In the genomic region with DNA sequence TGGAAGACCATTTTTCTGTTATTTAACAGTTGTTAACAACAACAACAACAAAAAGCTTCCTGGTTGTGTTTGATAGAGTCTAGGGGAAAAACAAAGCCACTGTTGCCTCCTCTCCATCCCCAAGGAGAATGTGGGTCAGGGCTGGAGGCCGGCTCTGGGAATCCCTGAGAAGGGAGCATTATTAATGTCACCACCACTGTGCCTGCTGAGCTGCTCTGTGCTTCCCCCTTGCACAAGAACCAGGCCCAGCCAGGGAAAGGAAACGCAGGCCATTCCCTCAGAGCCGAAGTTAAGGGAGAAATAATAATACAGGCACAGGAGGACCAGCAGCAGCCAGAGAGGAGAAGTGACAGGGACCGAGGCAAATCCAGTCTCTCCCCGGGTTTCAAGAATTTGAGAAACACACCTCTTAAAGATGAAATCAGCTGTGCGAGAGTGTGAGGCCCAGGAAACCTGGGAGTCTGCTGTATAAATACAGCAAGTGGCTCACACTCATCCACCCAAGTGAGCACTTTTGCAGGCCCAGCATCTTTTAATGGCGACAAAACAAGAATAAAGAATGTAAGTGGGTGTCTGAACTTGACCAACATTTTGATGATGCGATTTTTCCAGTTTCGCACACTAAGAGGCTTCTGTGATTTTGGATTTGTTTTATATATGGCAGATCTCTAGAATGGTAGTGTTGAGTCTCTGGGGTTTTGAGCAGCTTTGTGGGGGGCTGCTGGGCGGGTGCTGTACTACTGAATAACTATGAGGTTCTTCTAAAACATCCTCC, we compare ENCODE assay signal across 17 cellular contexts.
A peak's percentile ranks its signal among the peaks of the same experiment; 100 is the strongest.
DNase-seq lines count a peak whose midpoint lies in the region; ATAC-seq, FAIRE-seq and TF ChIP-seq lines count a peak whose summit lies in the region.
"Had no signal": no experiment of that assay in that cellular context is flagged by ENCODE, and none has a peak within 500 bp of the region (broad histone marks: within the 10 kb centered on the region; RNA-seq: fewer than 3 reads in every experiment).

No MANE protein-coding gene starts in this region.

- H3K79me2 ChIP-seq in astrocyte (ENCODE audit: insufficient read depth, low read length) = peaks cover 85% of the 10 kb centered on the region
- peaks cover 23% of the 10 kb centered on the region for H3K79me2 ChIP-seq in parathyroid adenoma

- DNase-seq in G401 (ENCODE audit: low spot score) (peak; percentile 75), astrocyte (ENCODE audit: low read depth) (no peak), foreskin keratinocyte (no peak), NCI-H82 treated with DMSO at 0.1 percent for 48 hours (lab: John Stamatoyannopoulos, UW; ENCODE audit: unreplicated experiment) (no peak), GM03348 (ENCODE audit: low spot score) (no peak)
- no peak for DNase-seq in effector memory CD4-positive, alpha-beta T cell
- DNase-seq: activated CD8-positive, alpha-beta T cell treated with anti-CD3 and anti-CD28 coated beads, Interleukin-2, amount 10 ng/mL, durations not matched to agents 7 days and 5 days; activated effector memory CD4-positive, alpha-beta T cell treated with anti-CD3 and anti-CD28 coated beads, Interleukin-2, amount 50 U/mL, for 16 hours; CD4-positive, CD25-positive, alpha-beta regulatory T cell; NCI-H2029; NK-92 treated with Interleukin-12 subunit alpha and Interleukin-12 subunit beta, amount 100 ng/mL, for 24 hours; SJCRH30; stimulated activated naive CD4-positive, alpha-beta T cell treated with Interleukin-2 at 50 U/mL for 16 hours had no signal

- no peaks in the 10 kb centered on the region for H3K9me3 ChIP-seq in astrocyte (ENCODE audit: insufficient read depth, low read depth, low read length)
- no peaks in the 10 kb centered on the region for H3K9me3 ChIP-seq in parathyroid adenoma (ENCODE audit: control insufficient read depth, low read length)
- H3K9me3 ChIP-seq in effector memory CD4-positive, alpha-beta T cell (ENCODE audit: control insufficient read depth, low read length) = no peaks in the 10 kb centered on the region
- H3K9me3 ChIP-seq: breast epithelium, SJCRH30 had no signal

- peak overlapping the region; percentile 86 for H3K27ac Mint-ChIP-seq in astrocyte (ENCODE audit: unreplicated experiment)
- H3K27ac Mint-ChIP-seq: activated CD8-positive, alpha-beta T cell treated with anti-CD3 and anti-CD28 coated beads, Interleukin-2, amount 10 ng/mL, durations not matched to agents 7 days and 5 days; CD4-positive, CD25-positive, alpha-beta regulatory T cell had no signal

- H3K27ac ChIP-seq in astrocyte (ENCODE audit: low read depth, low read length) = peak overlapping the region; percentile 92
- H3K27ac ChIP-seq in foreskin keratinocyte = peak overlapping the region; percentile 33
- peak overlapping the region; percentile 81 for H3K27ac ChIP-seq in parathyroid adenoma
- H3K27ac ChIP-seq in effector memory CD4-positive, alpha-beta T cell (ENCODE audit: insufficient read depth, low read length, poor library complexity, severe bottlenecking) = no peak overlapping the region
- H3K27ac ChIP-seq: SJCRH30 had no signal

- H3K27me3 ChIP-seq in astrocyte (ENCODE audit: insufficient read depth, low read length) = no peaks in the 10 kb centered on the region
- H3K27me3 ChIP-seq in foreskin keratinocyte = no peaks in the 10 kb centered on the region
- no peaks in the 10 kb centered on the region for H3K27me3 ChIP-seq in parathyroid adenoma (ENCODE audit: control insufficient read depth, insufficient read depth, low read length)
- H3K27me3 ChIP-seq in effector memory CD4-positive, alpha-beta T cell (replicated peaks; ENCODE audit: control insufficient read depth, insufficient read depth, low read length, poor library complexity, severe bottlenecking) = peaks cover 9% of the 10 kb centered on the region
- H3K27me3 ChIP-seq: SJCRH30 had no signal

- TF ChIP-seq CTCF in astrocyte (IDR thresholded peaks at IDR 0.05; ENCODE audit: insufficient read depth, low read depth, low read length) (no peak), foreskin keratinocyte (conservative IDR thresholded peaks at IDR 0.05) (no peak), parathyroid adenoma (IDR thresholded peaks at IDR 0.05) (no peak)

- peak overlapping the region; percentile 94 for H3K4me3 Mint-ChIP-seq in astrocyte (ENCODE audit: unreplicated experiment)
- H3K4me3 Mint-ChIP-seq: activated CD8-positive, alpha-beta T cell treated with anti-CD3 and anti-CD28 coated beads, Interleukin-2, amount 10 ng/mL, durations not matched to agents 7 days and 5 days; CD4-positive, CD25-positive, alpha-beta regulatory T cell had no signal

- peaks cover 52% of the 10 kb centered on the region for H3K4me1 Mint-ChIP-seq in astrocyte (ENCODE audit: low read depth, unreplicated experiment)
- H3K4me1 Mint-ChIP-seq: CD4-positive, CD25-positive, alpha-beta regulatory T cell had no signal

- peak overlapping the region; percentile 96 for H3K9ac ChIP-seq in astrocyte (ENCODE audit: low read length)
- no peak overlapping the region for H3K9ac ChIP-seq in parathyroid adenoma

- H2AFZ ChIP-seq in astrocyte (ENCODE audit: low read depth, low read length) = no peak overlapping the region
- no peak overlapping the region for H2AFZ ChIP-seq in parathyroid adenoma

- H3K4me2 ChIP-seq in astrocyte (ENCODE audit: low read length) (peak overlapping the region; percentile 96), parathyroid adenoma (ENCODE audit: low read length) (peak overlapping the region; percentile 49)

- no peaks in the 10 kb centered on the region for H3K27me3 Mint-ChIP-seq in astrocyte (ENCODE audit: low read depth, unreplicated experiment)

- no peaks in the 10 kb centered on the region for H4K20me1 ChIP-seq in astrocyte (ENCODE audit: insufficient read depth, low read length)

- H3K4me1 ChIP-seq in astrocyte (ENCODE audit: insufficient read depth, low read length) (peaks cover 54% of the 10 kb centered on the region), foreskin keratinocyte (peaks cover 42% of the 10 kb centered on the region), parathyroid adenoma (peaks cover 28% of the 10 kb centered on the region)
- no peaks in the 10 kb centered on the region for H3K4me1 ChIP-seq in effector memory CD4-positive, alpha-beta T cell (ENCODE audit: control insufficient read depth, insufficient read depth, low read length, poor library complexity, severe bottlenecking)
- H3K4me1 ChIP-seq: breast epithelium, SJCRH30 had no signal

- FAIRE-seq in astrocyte (lab: Jason Lieb, UNC) = no peak
- FAIRE-seq: H54, TTC549 had no signal

- H3K4me3 ChIP-seq in astrocyte (ENCODE audit: insufficient read depth, low read depth, low read length) = peak overlapping the region; percentile 87
- H3K4me3 ChIP-seq in parathyroid adenoma (ENCODE audit: low read depth, low read length) = peak overlapping the region; percentile 57
- no peak overlapping the region for H3K4me3 ChIP-seq in effector memory CD4-positive, alpha-beta T cell (ENCODE audit: insufficient read depth, low read depth, low read length, poor library complexity, severe bottlenecking)
- H3K4me3 ChIP-seq: SJCRH30 had no signal

- no peak for ATAC-seq in foreskin keratinocyte
- ATAC-seq: activated CD8-positive, alpha-beta T cell treated with anti-CD3 and anti-CD28 coated beads, Interleukin-2, amount 10 ng/mL, durations not matched to agents 7 days and 5 days had no signal

- H3K36me3 ChIP-seq in astrocyte (ENCODE audit: insufficient read depth, low read length) = peaks cover 6% of the 10 kb centered on the region
- no peaks in the 10 kb centered on the region for H3K36me3 ChIP-seq in parathyroid adenoma (ENCODE audit: control insufficient read depth, insufficient read depth, low read length)
- H3K36me3 ChIP-seq in effector memory CD4-positive, alpha-beta T cell (ENCODE audit: control insufficient read depth, insufficient read depth, low read length) = no peaks in the 10 kb centered on the region
- H3K36me3 ChIP-seq: breast epithelium, SJCRH30 had no signal

- H3K9me3 Mint-ChIP-seq in astrocyte (ENCODE audit: unreplicated experiment) = no peaks in the 10 kb centered on the region

- peaks cover 7% of the 10 kb centered on the region for H3K36me3 Mint-ChIP-seq in astrocyte (ENCODE audit: low read depth, unreplicated experiment)
- H3K36me3 Mint-ChIP-seq: CD4-positive, CD25-positive, alpha-beta regulatory T cell had no signal

- in situ Hi-C loops in G401 (cut with HindIII; ENCODE audit: low sequenced_read_pairs) = no loop called here
